Comparison of ENCODE assay signal across 8 cellular contexts in genomic region chr7:12244129-12244528, GRCh38. TPM values are rescaled to one million over a fixed set of nuclear protein-coding genes. Genes with fewer than 3 reads are reported as not detected.
A peak's percentile ranks its signal among the peaks of the same experiment; 100 is the strongest.
DNase-seq lines count a peak whose midpoint lies in the region; ATAC-seq, FAIRE-seq and TF ChIP-seq lines count a peak whose summit lies in the region.

No MANE protein-coding gene starts in this region.

- H3K4me1 ChIP-seq in left ventricle myocardium inferior (no peaks in the 10 kb centered on the region), NT2/D1 (ENCODE audit: insufficient read depth, insufficient read length) (no peaks in the 10 kb centered on the region)

- H3K4me1 Mint-ChIP-seq in activated T-cell treated with anti-CD3 and anti-CD28 coated beads, Interleukin-2, amount 50 U/mL, for 24 hours (ENCODE audit: low read depth) = peaks cover 15% of the 10 kb centered on the region

- no peaks in the 10 kb centered on the region for H3K27me3 Mint-ChIP-seq in activated T-cell treated with anti-CD3 and anti-CD28 coated beads, Interleukin-2, amount 50 U/mL, for 24 hours

- H3K27ac ChIP-seq in left ventricle myocardium inferior (replicated peaks) = no peak overlapping the region

- H3K36me3 Mint-ChIP-seq in activated T-cell treated with anti-CD3 and anti-CD28 coated beads, Interleukin-2, amount 50 U/mL, for 24 hours (ENCODE audit: low read depth) = peaks cover 15% of the 10 kb centered on the region

- no peak overlapping the region for H3K4me3 ChIP-seq in left ventricle myocardium inferior
- H3K4me3 ChIP-seq in NT2/D1 (ENCODE audit: insufficient read length, low read depth) = no peak overlapping the region
- H3K4me3 ChIP-seq in fibroblast of mammary gland (ENCODE audit: control insufficient read depth, low read depth, low read length) = no peak overlapping the region

- DNase-seq in left ventricle myocardium inferior (no peak), cardiac septum (ENCODE audit: low spot score) (no peak), NT2/D1 (ENCODE audit: low read depth, low spot score) (peak; percentile 25), fibroblast of mammary gland (ENCODE audit: low read depth) (peak; percentile 17), urothelium cell line (ENCODE audit: low spot score) (peak; percentile 9), NCI-H187 (lab: John Stamatoyannopoulos, UW) (no peak)
- DNase-seq in activated T-cell treated with anti-CD3 and anti-CD28 coated beads, Interleukin-2, amount 50 U/mL, for 24 hours = no peak

- FAIRE-seq in urothelium cell line (lab: Jason Lieb, UNC) = no peak

- intact Hi-C loops in left ventricle myocardium inferior (cut with micrococcal nuclease) = no loop called here
- intact Hi-C loops in cardiac septum (cut with DNase I) = no loop called here

- TF ChIP-seq CTCF in left ventricle myocardium inferior (IDR thresholded peaks at IDR 0.05; ENCODE audit: borderline replicate concordance) (peak; percentile 33), fibroblast of mammary gland (conservative IDR thresholded peaks at IDR 0.05; ENCODE audit: control insufficient read depth, insufficient read depth, low read depth, low read length) (peak; percentile 33)

- no peak overlapping the region for H3K4me3 Mint-ChIP-seq in activated T-cell treated with anti-CD3 and anti-CD28 coated beads, Interleukin-2, amount 50 U/mL, for 24 hours

- ATAC-seq in GM21447 (IDR thresholded peaks at IDR 0.05; ENCODE audit: unreplicated experiment) = no peak

- no peak overlapping the region for H3K27ac Mint-ChIP-seq in activated T-cell treated with anti-CD3 and anti-CD28 coated beads, Interleukin-2, amount 50 U/mL, for 24 hours

- no peaks in the 10 kb centered on the region for H3K9me3 Mint-ChIP-seq in activated T-cell treated with anti-CD3 and anti-CD28 coated beads, Interleukin-2, amount 50 U/mL, for 24 hours

- H3K9me3 ChIP-seq in left ventricle myocardium inferior (replicated peaks) (peaks cover 3% of the 10 kb centered on the region), NT2/D1 (ENCODE audit: insufficient read depth, low read length) (no peaks in the 10 kb centered on the region)

- H3K27me3 ChIP-seq in left ventricle myocardium inferior (ENCODE audit: low read depth) (no peaks in the 10 kb centered on the region), NT2/D1 (ENCODE audit: insufficient read depth, insufficient read length) (no peaks in the 10 kb centered on the region)

- H3K36me3 ChIP-seq in left ventricle myocardium inferior (peaks cover 1% of the 10 kb centered on the region), NT2/D1 (ENCODE audit: insufficient read depth, insufficient read length, low read length) (no peaks in the 10 kb centered on the region)

- H3K9ac ChIP-seq in NT2/D1 (ENCODE audit: insufficient read length, low read depth) = no peak overlapping the region

RNA-seq across cellular contexts. Expression of gene TMEM106B, which starts 33.0 kb away (rescaled TPM):
- 60.3 TPM for total RNA-seq in left ventricle myocardium inferior
- 37.0 TPM for total RNA-seq in cardiac septum

Comparison
In these comparisons a context has a peak if more than half of its experiments do, and no peak if none do; other contexts are left out.
1. DNase-seq: peak in NT2/D1 (single experiment), fibroblast of mammary gland (single experiment) and urothelium cell line (single experiment); none in left ventricle myocardium inferior (single experiment), cardiac septum (single experiment), activated T-cell treated with anti-CD3 and anti-CD28 coated beads, Interleukin-2, amount 50 U/mL, for 24 hours (single experiment) and NCI-H187 (0 of 2).